16 cellular contexts compared by ENCODE assay signal in genomic region chr17:73639926-73640325, GRCh38. TPM values are rescaled to one million over a fixed set of nuclear protein-coding genes. Genes with fewer than 3 reads are reported as not detected.
A peak's percentile ranks its signal among the peaks of the same experiment; 100 is the strongest.
DNase-seq lines count a peak whose midpoint lies in the region; ATAC-seq, FAIRE-seq and TF ChIP-seq lines count a peak whose summit lies in the region.
"Had no signal": no experiment of that assay in that cellular context is flagged by ENCODE, and none has a peak within 500 bp of the region (broad histone marks: within the 10 kb centered on the region; RNA-seq: fewer than 3 reads in every experiment).

No MANE protein-coding gene starts in this region.

- intact Hi-C loops in HepG2 (cut with micrococcal nuclease; ENCODE audit: unreplicated experiment), result no loop called here
- intact Hi-C loops in right lobe of liver (cut with DNase I), result no loop called here
- intact Hi-C loops in left colon (cut with DNase I, micrococcal nuclease), result no loop called here

- no peak overlapping the region for H3K4me3 Mint-ChIP-seq in activated naive CD4-positive, alpha-beta T cell treated with anti-CD3 and anti-CD28 coated beads, Interleukin-2, amount 10 ng/mL, durations not matched to agents 7 days and 5 days

- no peak overlapping the region for H2AFZ ChIP-seq in HepG2 (ENCODE audit: low read length)

- TF ChIP-seq EP300 in HepG2 (IDR thresholded peaks at IDR 0.05; ENCODE audit: low read depth in 2 of 2, low read length in 2 of 2) (no peak), HepG2 (CRISPR knock-in tag; IDR thresholded peaks at IDR 0.05; ENCODE audit: borderline replicate concordance) (no peak)

- H3K9me3 ChIP-seq in HepG2 (ENCODE audit: low read length), result no peaks in the 10 kb centered on the region
- no peaks in the 10 kb centered on the region for H3K9me3 ChIP-seq in right lobe of liver
- H3K9me3 ChIP-seq: ovary, SK-N-SH had no signal

- no peak for FAIRE-seq in HepG2 (lab: Jason Lieb, UNC)
- peak; percentile 27 for FAIRE-seq in urothelium cell line (lab: Jason Lieb, UNC)
- FAIRE-seq: GM12878 had no signal

- POLR2A ChIA-PET in HepG2 (lab: Yijun Ruan, JAX), result no interaction called here

- TF ChIP-seq POLR2A in HepG2 (IDR thresholded peaks at IDR 0.05; ENCODE audit: insufficient read depth in 1 of 2, low read depth in 2 of 2, low read length in 2 of 2), result no peak
- no peak for TF ChIP-seq POLR2A in right lobe of liver (IDR thresholded peaks at IDR 0.05)

- BruUV-seq in HepG2 (replicated peaks; lab: Mats Ljungman, UMichigan), result no TSS peak

- H3K4me3 ChIP-seq in HepG2 (replicated peaks in 1 of 3; ENCODE audit: insufficient read depth in 1 of 3, low read depth in 2 of 3, low read length in 3 of 3) (no peak overlapping the region), right lobe of liver (no peak overlapping the region)
- H3K4me3 ChIP-seq: GM12878, ovary had no signal

- no peaks in the 10 kb centered on the region for H3K36me3 Mint-ChIP-seq in activated naive CD4-positive, alpha-beta T cell treated with anti-CD3 and anti-CD28 coated beads, Interleukin-2, amount 10 ng/mL, durations not matched to agents 7 days and 5 days

- H4K20me1 ChIP-seq in HepG2 (ENCODE audit: insufficient read depth, low read length), result no peaks in the 10 kb centered on the region; the same call in 1 of the 2 replicates

- no peak for TF ChIP-seq CTCF in HepG2 (CRISPR knock-in tag; IDR thresholded peaks at IDR 0.05)
- no peak for TF ChIP-seq CTCF in right lobe of liver (IDR thresholded peaks at IDR 0.05)

- H3K4me2 ChIP-seq in HepG2 (ENCODE audit: low read depth, low read length), result no peak overlapping the region
- H3K4me2 ChIP-seq: SK-N-SH had no signal

- no peak overlapping the region for H3K27ac ChIP-seq in HepG2 (ENCODE audit: extremely low read length, insufficient read depth, low read length)
- no peak overlapping the region for H3K27ac ChIP-seq in right lobe of liver
- H3K27ac ChIP-seq: ovary had no signal

- CTCF ChIA-PET in HepG2 (lab: Yijun Ruan, JAX; ENCODE audit: low intra/inter-chr PET ratio, low total read pairs), result no interaction called here
- CTCF ChIA-PET in activated naive CD4-positive, alpha-beta T cell treated with anti-CD3 and anti-CD28 coated beads, Interleukin-2, amount 10 ng/mL, durations not matched to agents 7 days and 5 days (lab: Charles Lee), result no interaction called here

- 2% methylated on average over 13 of the region's 13 CpGs for WGBS in HepG2 (ENCODE audit: low lambda C conversion rate)
- 16% methylated on average over 12 of the region's 13 CpGs for WGBS in right lobe of liver (ENCODE audit: insufficient coverage, low coverage, low lambda C conversion rate, missing lambda C conversion rate)

- no peak for ATAC-seq in HepG2
- no peak for ATAC-seq in right lobe of liver
- peak; percentile 70 for ATAC-seq in left colon
- ATAC-seq: GM12878 had no signal

- no peaks in the 10 kb centered on the region for H3K9me3 Mint-ChIP-seq in activated naive CD4-positive, alpha-beta T cell treated with anti-CD3 and anti-CD28 coated beads, Interleukin-2, amount 10 ng/mL, durations not matched to agents 7 days and 5 days
- H3K9me3 Mint-ChIP-seq: CD4-positive, alpha-beta T cell had no signal

- no peak overlapping the region for H3K9ac ChIP-seq in HepG2 (ENCODE audit: insufficient read depth, low read depth, low read length)
- H3K9ac ChIP-seq: SK-N-SH had no signal

- H3K36me3 ChIP-seq in HepG2 (replicated peaks in 1 of 2; ENCODE audit: control insufficient read depth in 1 of 2, insufficient read depth in 2 of 2, low read length in 2 of 2) (no peaks in the 10 kb centered on the region), right lobe of liver (no peaks in the 10 kb centered on the region)
- H3K36me3 ChIP-seq: ovary had no signal

- peak; percentile 33 for DNase-seq in HepG2 (ENCODE audit: low spot score)
- DNase-seq in right lobe of liver, result no peak
- DNase-seq in NCI-H69 (lab: John Stamatoyannopoulos, UW), result peak; percentile 83
- DNase-seq in left colon, result peak in 1 of 2 donors; percentile 48
- DNase-seq in urothelium cell line (ENCODE audit: low spot score), result no peak
- no peak for DNase-seq in NCI-H187 treated with DMSO at 0.1 percent for 48 hours (lab: John Stamatoyannopoulos, UW)
- no peak for DNase-seq in activated naive CD4-positive, alpha-beta T cell treated with anti-CD3 and anti-CD28 coated beads, Interleukin-2, amount 10 ng/mL, durations not matched to agents 7 days and 5 days
- no peak for DNase-seq in NCI-H1694 treated with DMSO at 0.1 percent for 48 hours (lab: John Stamatoyannopoulos, UW)
- DNase-seq: activated gamma-delta T cell, cortex of kidney, GDM1, kidney glomerular epithelial cell, ovary had no signal

- no peak for TF ChIP-seq RAD21 in HepG2 (CRISPR knock-in tag; IDR thresholded peaks at IDR 0.05)

- H3K27me3 ChIP-seq in HepG2 (ENCODE audit: control insufficient read depth in 1 of 2, insufficient read depth in 2 of 2, low read length in 2 of 2), result peaks cover 26 to 72% of the 10 kb centered on the region in 2 experiments
- H3K27me3 ChIP-seq in right lobe of liver, result peaks cover 0 to 16% of the 10 kb centered on the region in 2 donors
- H3K27me3 ChIP-seq: ovary had no signal

- H3K4me1 ChIP-seq in HepG2 (ENCODE audit: insufficient read depth, low read length) (peaks cover 5% of the 10 kb centered on the region; the same call in 1 of the 2 replicates), right lobe of liver (peaks cover 0 to 6% (median 0%) of the 10 kb centered on the region in 4 donors)

- H3K27me3 Mint-ChIP-seq in activated naive CD4-positive, alpha-beta T cell treated with anti-CD3 and anti-CD28 coated beads, Interleukin-2, amount 10 ng/mL, durations not matched to agents 7 days and 5 days, result peaks cover 53% of the 10 kb centered on the region
- H3K27me3 Mint-ChIP-seq: CD4-positive, alpha-beta T cell had no signal

- no peak overlapping the region for H3K27ac Mint-ChIP-seq in activated naive CD4-positive, alpha-beta T cell treated with anti-CD3 and anti-CD28 coated beads, Interleukin-2, amount 10 ng/mL, durations not matched to agents 7 days and 5 days
- H3K27ac Mint-ChIP-seq: CD4-positive, alpha-beta T cell had no signal

- peaks cover 17% of the 10 kb centered on the region for H3K4me1 Mint-ChIP-seq in activated naive CD4-positive, alpha-beta T cell treated with anti-CD3 and anti-CD28 coated beads, Interleukin-2, amount 10 ng/mL, durations not matched to agents 7 days and 5 days

- no peaks in the 10 kb centered on the region for H3K79me2 ChIP-seq in HepG2 (ENCODE audit: insufficient read depth, low read length)

- in situ Hi-C loops in HepG2 (cut with HindIII; ENCODE audit: extremely low pct_ligation_motif_present, low pct_unique_long_range_greater_than_20kb), result loop anchor here (10.0 kb wide), 1 partner anchor 315 kb away; no protein-coding TSS in a partner anchor

TF ChIP-seq in HepG2, 621 proteins besides CTCF, POLR2A, EP300 and RAD21 (continues in another document):
- no peak for TF ChIP-seq CBX1 (IDR thresholded peaks at IDR 0.05; ENCODE audit: low read depth)
- TF ChIP-seq PAF1 (CRISPR knock-in tag; IDR thresholded peaks at IDR 0.05), result no peak
- TF ChIP-seq HNF4A (CRISPR knock-in tag; IDR thresholded peaks at IDR 0.05), result 0 out of 2 replicates have a peak, but pooled peaks have one; percentile 12
- TF ChIP-seq TFAP4 (IDR thresholded peaks at IDR 0.05; ENCODE audit: borderline replicate concordance, low read depth), result no peak

RNA-seq across cellular contexts. Expression of gene SDK2, which starts 4.3 kb away (rescaled TPM):
- total RNA-seq in HepG2 (2016; rRNA removed; fragmentation: Illumina TruSeq; extraction: Trizol) (not detected in 2 replicates), right lobe of liver (under 1 TPM; 0.11 to 0.46 (median 0.25) TPM), left colon (1 to 10 TPM in 1 of 2 donors, under 1 TPM in 1; 0.82 to 1.8 TPM)
- 0.18 TPM in 1 of 2 replicates, not detected in the other for total RNA-seq in HepG2 (2016; cell fraction: cytosol; rRNA removed; fragmentation: Illumina TruSeq; extraction: Trizol; ENCODE audit: low read depth)
- not detected in 2 replicates for total RNA-seq in HepG2 (2016; cell fraction: insoluble cytoplasmic fraction; rRNA removed; fragmentation: Illumina TruSeq; extraction: Trizol)
- not detected in 2 replicates for total RNA-seq in HepG2 (2016; cell fraction: membrane; rRNA removed; fragmentation: Illumina TruSeq; extraction: Trizol)
- total RNA-seq in HepG2 (2016; cell fraction: nucleus; rRNA removed; fragmentation: Illumina TruSeq; extraction: Trizol), result not detected in 2 replicates
- polyA plus RNA-seq in HepG2 (2011; rRNA removed), result not detected in 2 replicates
- not detected in 2 replicates for polyA plus RNA-seq in HepG2 (2011; cell fraction: cytosol; rRNA removed)
- polyA plus RNA-seq in HepG2 (2011; cell fraction: nucleus; rRNA removed), result not detected in 2 replicates
- not detected in 2 replicates for polyA plus RNA-seq in HepG2 (2012)
- not detected in 2 replicates for polyA plus RNA-seq in HepG2 (2016; cell fraction: cytosol; fragmentation: Illumina TruSeq; extraction: Trizol; ENCODE audit: low read depth)
- not detected in 2 replicates for polyA plus RNA-seq in HepG2 (2016; cell fraction: insoluble cytoplasmic fraction; fragmentation: Illumina TruSeq; extraction: Trizol; ENCODE audit: low read depth)
- polyA plus RNA-seq in HepG2 (2016; cell fraction: membrane; fragmentation: Illumina TruSeq; extraction: Trizol; ENCODE audit: low read depth), result not detected in 2 replicates
- polyA plus RNA-seq in HepG2 (2016; cell fraction: nucleus; fragmentation: Illumina TruSeq; extraction: Trizol; ENCODE audit: insufficient read depth, low read depth), result not detected in 2 replicates
- polyA minus RNA-seq in HepG2 (2011; rRNA and poly(A)+ RNA removed; ENCODE audit: low replicate concordance), result not detected in 2 replicates
- polyA minus RNA-seq in HepG2 (2011; cell fraction: cytosol; rRNA and poly(A)+ RNA removed), result not detected in 2 replicates
- not detected in 2 replicates for polyA minus RNA-seq in HepG2 (2011; cell fraction: nucleus; rRNA and poly(A)+ RNA removed)

Comparison
In these comparisons a context has a peak if more than half of its experiments do, and no peak if none do; other contexts are left out.
1. DNase-seq: peak in HepG2 (single experiment) and NCI-H69 (single experiment); none in right lobe of liver (0 of 3), urothelium cell line (single experiment), NCI-H187 treated with DMSO at 0.1 percent for 48 hours (single experiment), activated naive CD4-positive, alpha-beta T cell treated with anti-CD3 and anti-CD28 coated beads, Interleukin-2, amount 10 ng/mL, durations not matched to agents 7 days and 5 days (single experiment) and NCI-H1694 treated with DMSO at 0.1 percent for 48 hours (single experiment).